13 cellular contexts compared by ENCODE assay signal in the genomic region with DNA sequence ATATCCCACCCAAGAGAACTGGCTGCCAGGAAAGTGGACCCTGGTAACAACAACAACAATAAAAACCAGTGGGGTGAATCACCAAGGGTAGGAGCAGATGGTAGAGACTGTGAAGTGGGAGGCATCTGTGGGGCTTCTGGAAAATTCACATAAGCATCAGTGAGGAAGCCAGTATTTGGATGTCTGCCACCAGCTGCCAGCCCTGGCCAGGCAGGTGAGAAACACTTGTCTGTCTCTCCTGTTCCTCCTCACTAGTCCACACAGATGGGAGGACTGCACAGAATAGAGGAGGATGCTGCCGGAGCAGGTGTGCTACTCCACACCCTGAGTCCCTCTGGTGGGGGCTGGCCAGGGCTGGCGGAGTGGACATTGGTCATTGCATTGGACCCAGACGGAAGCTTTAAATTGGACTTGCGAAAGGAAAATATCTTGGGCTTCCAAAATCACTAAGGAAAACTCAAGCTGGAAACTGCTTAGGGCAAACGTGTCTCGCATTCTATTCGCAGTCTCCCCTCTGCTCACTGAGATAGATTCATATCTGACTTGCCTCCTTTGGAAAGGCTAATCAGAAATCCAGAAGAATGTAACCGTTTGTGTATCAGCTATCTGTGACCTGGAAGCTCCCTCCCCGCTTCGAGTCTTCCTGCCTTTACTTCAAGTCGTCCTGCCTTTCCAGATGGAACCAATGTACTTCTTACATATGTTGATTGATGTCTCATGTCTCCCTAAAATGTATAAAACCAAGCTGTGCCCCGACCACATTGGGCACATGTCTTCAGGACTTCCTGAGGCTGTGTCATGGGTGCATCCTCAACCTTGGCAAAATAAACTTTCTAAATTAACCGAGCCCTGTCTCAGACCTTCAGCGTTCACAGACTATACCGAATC.
DNase-seq lines count a peak whose midpoint lies in the region; ATAC-seq and FAIRE-seq lines count a peak whose summit lies in the region.
"Had no signal": no experiment of that assay in that cellular context is flagged by ENCODE, and none has a peak within 500 bp of the region (broad histone marks: within the 10 kb centered on the region; RNA-seq: fewer than 3 reads in every experiment).

No MANE protein-coding gene starts in this region.

- no peak for FAIRE-seq in RCC 7860 (lab: Jason Lieb, UNC)

- H3K9me3 ChIP-seq in HAP-1: no peaks in the 10 kb centered on the region
- H3K9me3 ChIP-seq: esophagus squamous epithelium had no signal

- in situ Hi-C loops in HAP-1 (cut with MboI; ENCODE audit: low sequenced_read_pairs): no loop called here

- DNase-seq in COR-L47 (lab: John Stamatoyannopoulos, UW): peak; percentile 38
- peak; percentile 26 for DNase-seq in HK-2 (ENCODE audit: unreplicated experiment)
- peak; percentile 48 for DNase-seq in RCC 7860 (ENCODE audit: low spot score)
- DNase-seq in islet precursor cell: peak; percentile 58
- no peak for DNase-seq in HAP-1 (ENCODE audit: low spot score in 2 of 2)
- no peak for DNase-seq in medulla oblongata (ENCODE audit: extremely low spot score)
- DNase-seq in Kasumi-1 (lab: John Stamatoyannopoulos, UW): no peak
- DNase-seq: anterior cingulate cortex, esophagus squamous epithelium, GDM1, left ventricle myocardium superior, NCI-H187 had no signal

- ATAC-seq in HG03095 (IDR thresholded peaks at IDR 0.05; ENCODE audit: unreplicated experiment): no peak

- H3K36me3 ChIP-seq in HAP-1 (replicated peaks): no peaks in the 10 kb centered on the region
- H3K36me3 ChIP-seq: esophagus squamous epithelium had no signal

- no peak overlapping the region for H3K4me3 ChIP-seq in HAP-1
- H3K4me3 ChIP-seq: esophagus squamous epithelium had no signal

- H3K27me3 ChIP-seq in HAP-1 (ENCODE audit: low read depth): no peaks in the 10 kb centered on the region
- H3K27me3 ChIP-seq: esophagus squamous epithelium had no signal

- peaks cover 7% of the 10 kb centered on the region; the same call in 1 of the 2 replicates for H3K4me1 ChIP-seq in HAP-1

Comparison
In these comparisons a context has a peak if more than half of its experiments do, and no peak if none do; other contexts are left out.
1. DNase-seq: peak in COR-L47 (single experiment), HK-2 (single experiment), RCC 7860 (single experiment) and islet precursor cell (single experiment); none in HAP-1 (0 of 2), medulla oblongata (single experiment) and Kasumi-1 (0 of 2).